In the genomic region with DNA sequence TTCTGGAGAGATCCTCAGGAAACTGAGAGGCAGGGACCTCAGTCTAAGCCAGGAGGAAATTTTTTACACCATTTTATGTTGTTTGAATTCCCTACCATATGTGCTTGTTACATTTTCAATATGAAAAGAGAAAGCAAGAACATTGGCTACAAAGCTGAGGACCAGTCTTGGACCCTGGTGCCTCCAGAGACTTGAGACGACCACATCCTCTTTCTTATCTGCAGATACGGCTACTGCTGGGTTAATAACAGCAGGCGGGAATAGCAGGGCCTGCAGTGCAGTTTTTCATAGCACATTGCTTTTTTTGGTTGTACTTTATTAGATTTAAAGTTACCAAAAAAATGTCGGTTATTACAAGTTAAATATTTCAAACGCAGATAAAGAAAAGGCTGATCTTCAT, we compare ENCODE assay signal across 1 cellular context.
TF ChIP-seq lines count a peak whose summit lies in the region.

No MANE protein-coding gene starts in this region.

TF ChIP-seq in H1, 55 proteins besides CTCF, POLR2A, EP300 and RAD21:
- no peak for TF ChIP-seq POLR2AphosphoS5 (IDR thresholded peaks at IDR 0.05; ENCODE audit: low read depth, low read length)
